Comparison of ENCODE assay signal across 14 cellular contexts in genomic region chrX:130952266-130953043, GRCh38. TPM values are rescaled to one million over a fixed set of nuclear protein-coding genes. Genes with fewer than 3 reads are reported as not detected.
A peak's percentile ranks its signal among the peaks of the same experiment; 100 is the strongest.
DNase-seq lines count a peak whose midpoint lies in the region; ATAC-seq and TF ChIP-seq lines count a peak whose summit lies in the region.
"Had no signal": no experiment of that assay in that cellular context is flagged by ENCODE, and none has a peak within 500 bp of the region (broad histone marks: within the 10 kb centered on the region; RNA-seq: fewer than 3 reads in every experiment).

No MANE protein-coding gene starts in this region.

- no peak overlapping the region for H3K4me2 ChIP-seq in MM.1S (ENCODE audit: low read depth, low read length)

- H3K79me2 ChIP-seq in MM.1S (ENCODE audit: low read length), result no peaks in the 10 kb centered on the region

- no peaks in the 10 kb centered on the region for H3F3A ChIP-seq in MM.1S (ENCODE audit: insufficient read depth, low read length)

- H3K27me3 ChIP-seq in MM.1S (replicated peaks; ENCODE audit: insufficient read depth, low read length), result no peaks in the 10 kb centered on the region
- H3K27me3 ChIP-seq in upper lobe of right lung, result no peaks in the 10 kb centered on the region

- no peak overlapping the region for H3K27ac ChIP-seq in MM.1S (ENCODE audit: low read length)
- no peak overlapping the region for H3K27ac ChIP-seq in upper lobe of right lung
- H3K27ac ChIP-seq: GM23248, pancreas had no signal

- no peaks in the 10 kb centered on the region for H3K9me3 ChIP-seq in MM.1S (replicated peaks; ENCODE audit: insufficient read depth, low read length)
- H3K9me3 ChIP-seq in upper lobe of right lung, result no peaks in the 10 kb centered on the region
- H3K9me3 ChIP-seq: pancreas had no signal

- H3K4me1 ChIP-seq in MM.1S (ENCODE audit: low read length) (no peaks in the 10 kb centered on the region), upper lobe of right lung (no peaks in the 10 kb centered on the region)
- H3K4me1 ChIP-seq: pancreas had no signal

- TF ChIP-seq CTCF in MM.1S (IDR thresholded peaks at IDR 0.05; ENCODE audit: low read length), result no peak
- no peak for TF ChIP-seq CTCF in upper lobe of right lung (IDR thresholded peaks at IDR 0.05)

- H2AFZ ChIP-seq in MM.1S (ENCODE audit: low read length), result no peak overlapping the region
- H2AFZ ChIP-seq: GM23248 had no signal

- H3K4me3 ChIP-seq in MM.1S (ENCODE audit: low read length) (no peak overlapping the region), upper lobe of right lung (no peak overlapping the region)
- H3K4me3 ChIP-seq: GM23248, pancreas had no signal

- H3K9ac ChIP-seq in MM.1S (ENCODE audit: low read length), result no peak overlapping the region
- H3K9ac ChIP-seq: GM23248 had no signal

- H4K20me1 ChIP-seq in MM.1S (ENCODE audit: insufficient read depth, low read length), result no peaks in the 10 kb centered on the region

- H3K9me2 ChIP-seq in MM.1S (replicated peaks; ENCODE audit: insufficient read depth, low read length), result no peaks in the 10 kb centered on the region

- in situ Hi-C loops in KBM-7 (cut with MboI; ENCODE audit: low pct_unique_long_range_greater_than_20kb, low sequenced_read_pairs), result no loop called here

- intact Hi-C loops in upper lobe of right lung (cut with DNase I), result no loop called here

- ATAC-seq in GM18517 (IDR thresholded peaks at IDR 0.05; ENCODE audit: unreplicated experiment) (peak; percentile 95), GM21423 (IDR thresholded peaks at IDR 0.05; ENCODE audit: unreplicated experiment) (peak; percentile 78), HG03025 (IDR thresholded peaks at IDR 0.05; ENCODE audit: low FRiP score, unreplicated experiment) (peak; percentile 90), upper lobe of right lung (no peak)
- ATAC-seq: activated CD8-positive, alpha-beta T cell treated with anti-CD3 and anti-CD28 coated beads for 36 hours; pancreas; stimulated activated effector memory CD8-positive, alpha-beta T cell treated with anti-CD3 and anti-CD28 coated beads, Interleukin-12 subunit alpha, Interleukin-12 subunit beta, amount 100 ng/mL, for 72 hours; T-cell had no signal

- peak; percentile 3 for DNase-seq in KBM-7
- DNase-seq in MM.1S, result no peak
- no peak for DNase-seq in activated gamma-delta T cell (lab: John Stamatoyannopoulos, UW)
- DNase-seq in activated CD8-positive, alpha-beta memory T cell treated with anti-CD3 and anti-CD28 coated beads, Interleukin-2, amount 50 U/mL, for 4 hours, result no peak
- DNase-seq in upper lobe of right lung, result no peak
- DNase-seq: activated CD8-positive, alpha-beta T cell treated with anti-CD3 and anti-CD28 coated beads for 36 hours; GM23248; NCI-H187; pancreas; T-cell had no signal

- H3K36me3 ChIP-seq in MM.1S (replicated peaks; ENCODE audit: insufficient read depth, low read length) (no peaks in the 10 kb centered on the region), upper lobe of right lung (no peaks in the 10 kb centered on the region)
- H3K36me3 ChIP-seq: pancreas had no signal

RNA-seq across cellular contexts. Expression of gene ENOX2, which starts 49.4 kb away (rescaled TPM):
- total RNA-seq in upper lobe of right lung, result 12.2 TPM
